ENCODE assay signal across 13 cellular contexts in the genomic region with DNA sequence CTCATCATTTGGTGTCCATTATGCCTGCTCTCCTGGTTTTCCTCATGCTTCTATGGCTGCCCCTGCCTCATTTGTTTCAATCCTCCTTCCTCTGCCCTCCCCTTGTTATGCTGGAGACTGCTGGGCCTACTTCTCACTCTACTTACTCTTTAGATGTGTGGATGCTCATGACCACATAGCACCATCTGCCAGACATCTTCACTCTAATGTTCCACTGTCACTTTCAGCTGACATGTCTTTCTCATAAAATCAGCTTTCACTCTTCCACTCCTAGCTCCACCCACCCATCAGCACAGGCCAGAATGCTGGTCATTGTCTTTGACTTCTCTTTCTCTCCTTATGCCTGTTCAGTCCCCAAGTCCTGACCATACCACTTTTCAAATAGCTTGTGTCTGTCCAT.
"Had no signal": no experiment of that assay in that cellular context is flagged by ENCODE, and none has a peak within 500 bp of the region (broad histone marks: within the 10 kb centered on the region; RNA-seq: fewer than 3 reads in every experiment).

No MANE protein-coding gene starts in this region.

- H3K27ac ChIP-seq: transverse colon, WERI-Rb-1 had no signal

- DNase-seq: activated CD4-positive, alpha-beta T cell treated with anti-CD3 and anti-CD28 coated beads, Interleukin-2, amount 50 U/mL, for 48 hours; activated effector memory CD4-positive, alpha-beta T cell treated with Interleukin-2 at 50 U/mL for 16 hours; activated naive CD4-positive, alpha-beta T cell treated with anti-CD3 and anti-CD28 coated beads, Interleukin-2, amount 50 U/mL, for 16 hours; activated T-cell treated with anti-CD3 and anti-CD28 coated beads, Interleukin-2, amount 50 U/mL, for 1 hour; endodermal cell; naive thymus-derived CD4-positive, alpha-beta T cell; pancreas; sigmoid colon; stimulated activated CD4-positive, alpha-beta T cell treated with anti-CD3 and anti-CD28 coated beads, Interleukin-1b, Interleukin-23, amount 100 ng/mL, for 48 hours; transverse colon; WERI-Rb-1 had no signal

- H3K27ac Mint-ChIP-seq: endodermal cell; naive thymus-derived CD4-positive, alpha-beta T cell; T-helper 1 cell treated with Interleukin-12 subunit alpha and Interleukin-12 subunit beta and Interleukin-4 antibody, amounts not matched to agents 30 μg/mL and 1 μg/mL, for 36 hours had no signal

- H3K4me3 Mint-ChIP-seq: brain; endodermal cell; naive thymus-derived CD4-positive, alpha-beta T cell; T-helper 1 cell treated with Interleukin-12 subunit alpha and Interleukin-12 subunit beta and Interleukin-4 antibody, amounts not matched to agents 30 μg/mL and 1 μg/mL, for 36 hours had no signal

- H3K36me3 ChIP-seq: pancreas, sigmoid colon, transverse colon, WERI-Rb-1 had no signal

- ATAC-seq: naive thymus-derived CD4-positive, alpha-beta T cell had no signal

- H3K9me3 ChIP-seq: pancreas, sigmoid colon, transverse colon had no signal

- FAIRE-seq: pancreas had no signal

- H3K4me3 ChIP-seq: pancreas, sigmoid colon, transverse colon had no signal

- H3K27me3 ChIP-seq: pancreas, sigmoid colon, transverse colon had no signal

- H3K9me3 Mint-ChIP-seq: brain; endodermal cell; T-helper 1 cell treated with Interleukin-12 subunit alpha and Interleukin-12 subunit beta and Interleukin-4 antibody, amounts not matched to agents 30 μg/mL and 1 μg/mL, for 36 hours had no signal
